Comparison of ENCODE assay signal across 10 cellular contexts in the genomic region with DNA sequence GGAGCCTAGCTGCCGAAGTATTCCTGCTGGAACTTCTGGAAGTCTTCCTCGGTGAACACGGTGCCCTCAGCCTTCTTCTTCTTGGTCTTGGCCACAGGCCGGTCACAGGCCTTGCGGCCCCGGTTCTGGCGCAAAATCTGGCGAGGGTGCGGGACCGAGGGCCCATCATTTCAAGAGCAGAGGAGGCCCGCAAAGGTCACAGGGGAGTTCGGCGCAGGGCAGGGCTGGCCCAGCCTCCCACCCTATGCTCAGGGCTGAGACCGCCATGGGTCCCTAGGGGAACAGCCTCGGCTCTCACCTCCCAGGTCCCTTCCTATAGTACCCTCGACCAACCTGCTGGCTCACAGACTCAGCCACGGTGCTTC. TPM values are rescaled to one million over a fixed set of nuclear protein-coding genes. Genes with fewer than 3 reads are reported as not detected.
DNase-seq lines count a peak whose midpoint lies in the region; ATAC-seq, FAIRE-seq and TF ChIP-seq lines count a peak whose summit lies in the region.
"Had no signal": no experiment of that assay in that cellular context is flagged by ENCODE, and none has a peak within 500 bp of the region (broad histone marks: within the 10 kb centered on the region; RNA-seq: fewer than 3 reads in every experiment).

No MANE protein-coding gene starts in this region.

- H3K9me1 ChIP-seq in K562 (ENCODE audit: control insufficient read depth, insufficient read depth, low read length) = no peaks in the 10 kb centered on the region

- H3K9me3 ChIP-seq in K562 (replicated peaks; ENCODE audit: control insufficient read depth, insufficient read depth, low read depth, low read length) (no peaks in the 10 kb centered on the region), Peyer's patch (no peaks in the 10 kb centered on the region)

- H3K27ac Mint-ChIP-seq in natural killer cell treated with Interleukin-12 subunit alpha and Interleukin-12 subunit beta and Interleukin-15 and Interleukin-18, amount 100 ng/mL, for 72 hours = peak overlapping the region; percentile 64 to 66

- ATAC-seq in K562 (no peak), GM21526 (IDR thresholded peaks at IDR 0.05; ENCODE audit: low FRiP score, unreplicated experiment) (no peak), GM19328 (IDR thresholded peaks at IDR 0.05; ENCODE audit: unreplicated experiment) (no peak)
- no peak for ATAC-seq in natural killer cell treated with Interleukin-12 subunit alpha and Interleukin-12 subunit beta and Interleukin-15 and Interleukin-18, amount 100 ng/mL, for 72 hours

- H3K4me1 ChIP-seq in K562 (replicated peaks in 1 of 2; ENCODE audit: control insufficient read depth in 2 of 2, insufficient read depth in 2 of 2, low read length in 2 of 2) (peaks cover 27 to 54% of the 10 kb centered on the region in 2 experiments; a peak in 4 of 5 replicates), Peyer's patch (peaks cover 23 to 67% (median 39%) of the 10 kb centered on the region in 4 donors)

- in situ Hi-C loops in K562 (cut with MboI) = no loop called here

- H3K4me2 ChIP-seq in K562 (ENCODE audit: insufficient read depth, low read length) = peak overlapping the region; percentile 54

- intact Hi-C loops in K562 (cut with micrococcal nuclease) = loop anchor here (10.0 kb wide), 1 partner anchor 355 kb away; no protein-coding TSS in a partner anchor

- DNase-seq in AG10803 (ENCODE audit: low read depth) = no peak
- no peak for DNase-seq in HL-60 (ENCODE audit: low read depth in 1 of 2, low spot score in 1 of 2)
- no peak for DNase-seq in K562 (ENCODE audit: extremely low read depth in 1 of 4, low spot score in 3 of 4)
- no peak for DNase-seq in natural killer cell treated with Interleukin-12 subunit alpha and Interleukin-12 subunit beta and Interleukin-15 and Interleukin-18, amount 100 ng/mL, for 72 hours (ENCODE audit: low spot score)
- DNase-seq in ureter (ENCODE audit: low spot score) = no peak
- DNase-seq in Peyer's patch = no peak

- POLR2A ChIA-PET in K562 (lab: Yijun Ruan, JAX) = interaction anchor here (0.6 to 4.2 kb wide), 10 partner anchors 9 to 659 kb away, joined by 3 to 42 read pairs (median 3); a partner anchor contains a TSS

- H3K4me3 ChIP-seq in AG10803 (ENCODE audit: low read length) = peak overlapping the region; percentile 7; the same call in 1 of the 2 replicates
- no peak overlapping the region for H3K4me3 ChIP-seq in HL-60 (replicated peaks; ENCODE audit: insufficient read depth, low read length)
- H3K4me3 ChIP-seq in K562 = no peak overlapping the region
- peak overlapping the region in 2 of 4 donors; percentile 26 to 29 for H3K4me3 ChIP-seq in Peyer's patch

- peaks cover 25% of the 10 kb centered on the region for H3K36me3 Mint-ChIP-seq in natural killer cell treated with Interleukin-12 subunit alpha and Interleukin-12 subunit beta and Interleukin-15 and Interleukin-18, amount 100 ng/mL, for 72 hours

- peaks cover 70 to 73% of the 10 kb centered on the region in 2 donors for H3K4me1 Mint-ChIP-seq in natural killer cell treated with Interleukin-12 subunit alpha and Interleukin-12 subunit beta and Interleukin-15 and Interleukin-18, amount 100 ng/mL, for 72 hours (ENCODE audit: low read depth in 2 of 2)

- TF ChIP-seq POLR2A in K562 (conservative IDR thresholded peaks at IDR 0.05) (0 out of 2 replicates have a peak, but pooled peaks have one; percentile 20), Peyer's patch (IDR thresholded peaks at IDR 0.05) (no peak)

- TF ChIP-seq RAD21 in K562 (CRISPR knock-in tag; conservative IDR thresholded peaks at IDR 0.05 in 1 of 2, IDR thresholded peaks at IDR 0.05 in 1 of 2) = no peak

- no peak for FAIRE-seq in K562 (lab: Jason Lieb, UNC)
- FAIRE-seq: colon, TTC549 had no signal

- 62% methylated on average over 15 of the region's 17 CpGs for WGBS in K562 (ENCODE audit: insufficient coverage, low coverage, missing lambda C conversion rate)

- H3K4me3 Mint-ChIP-seq in natural killer cell treated with Interleukin-12 subunit alpha and Interleukin-12 subunit beta and Interleukin-15 and Interleukin-18, amount 100 ng/mL, for 72 hours = peak overlapping the region; percentile 85

- H3K9ac ChIP-seq in K562 (ENCODE audit: insufficient read depth in 1 of 2, low read depth in 2 of 2, low read length in 2 of 2) = peak overlapping the region in 1 of 2 experiments; percentile 49; a peak in 2 of 4 replicates

- TF ChIP-seq CTCF in AG10803 (conservative IDR thresholded peaks at IDR 0.05; ENCODE audit: low read length) (no peak), HL-60 (IDR thresholded peaks at IDR 0.05; ENCODE audit: insufficient read depth, low read length) (no peak), K562 (IDR thresholded peaks at IDR 0.05 in 2 of 3, conservative IDR thresholded peaks at IDR 0.05 in 1 of 3; ENCODE audit: insufficient read depth in 2 of 3, low read depth in 1 of 3, low read length in 3 of 3) (no peak), Peyer's patch (IDR thresholded peaks at IDR 0.05) (peak in 1 of 6 experiments; percentile 2)

- no peaks in the 10 kb centered on the region for H3K9me3 Mint-ChIP-seq in natural killer cell treated with Interleukin-12 subunit alpha and Interleukin-12 subunit beta and Interleukin-15 and Interleukin-18, amount 100 ng/mL, for 72 hours

- H3K27me3 ChIP-seq in HL-60 (ENCODE audit: insufficient read depth, poor library complexity, severe bottlenecking) (no peaks in the 10 kb centered on the region), K562 (ENCODE audit: control insufficient read depth in 2 of 2, insufficient read depth in 2 of 2, low read length in 2 of 2) (no peaks in the 10 kb centered on the region), Peyer's patch (no peaks in the 10 kb centered on the region)

- no TSS peak for BruUV-seq in K562 (replicated peaks; lab: Mats Ljungman, UMichigan)

- peaks cover 7% of the 10 kb centered on the region for H4K20me1 ChIP-seq in K562 (replicated peaks; ENCODE audit: control insufficient read depth, insufficient read depth, low read length)

- TF ChIP-seq EP300 in K562 (IDR thresholded peaks at IDR 0.05; ENCODE audit: low read length) = no peak

- CTCF ChIA-PET in K562 (lab: Yijun Ruan, JAX; ENCODE audit: low intra/inter-chr PET ratio) = interaction anchor here (0.6 to 2.1 kb wide), 6 partner anchors 33 to 553 kb away, joined by 3 to 18 read pairs (median 4); no protein-coding TSS in a partner anchor

- no peak overlapping the region for H2AFZ ChIP-seq in K562 (ENCODE audit: low read depth, low read length)

- H3K27me3 Mint-ChIP-seq in natural killer cell treated with Interleukin-12 subunit alpha and Interleukin-12 subunit beta and Interleukin-15 and Interleukin-18, amount 100 ng/mL, for 72 hours = no peaks in the 10 kb centered on the region

- peaks cover 51% of the 10 kb centered on the region for H3K79me2 ChIP-seq in K562 (ENCODE audit: control insufficient read depth, insufficient read depth, low read length)

- peak overlapping the region; percentile 83 for H3K27ac ChIP-seq in HL-60 (replicated peaks)
- H3K27ac ChIP-seq in K562 (ENCODE audit: extremely low read depth, low read depth, low read length) = peak overlapping the region; percentile 15; the same call in 1 of the 3 replicates
- H3K27ac ChIP-seq in Peyer's patch = peak overlapping the region in 2 of 4 donors; percentile 20 to 88

- H3K36me3 ChIP-seq in K562 (ENCODE audit: control insufficient read depth, insufficient read depth, low read length) (peaks cover 51% of the 10 kb centered on the region), Peyer's patch (peaks cover 0 to 20% (median 0%) of the 10 kb centered on the region in 3 donors)

RNA-seq across cellular contexts. Expression of a gene that starts 3.1 kb away (rescaled TPM):
- 27.9 and 59.9 TPM in 2 replicates for total RNA-seq in K562 (2011; cell fraction: chromatin; rRNA removed; ENCODE audit: low replicate concordance)
- total RNA-seq in K562 (2011; cell fraction: nucleolus; rRNA removed) = 57.2 and 59.7 TPM in 2 replicates
- total RNA-seq in K562 (2011; cell fraction: nucleoplasm; rRNA removed) = 42.7 and 46.9 TPM in 2 replicates
- total RNA-seq in K562 (2014; rRNA removed) (223 and 264 TPM in 2 replicates), K562 (2014; rRNA removed; fragmentation: Illumina TruSeq; extraction: Trizol) (33.0 and 44.9 TPM in 2 replicates), K562 (2015; rRNA removed; fragmentation: Illumina TruSeq; extraction: Trizol) (84.3 and 93.3 TPM in 2 replicates), K562 (2021) (109 and 110 TPM in 2 replicates), ureter (43.2 TPM), Peyer's patch (100 to 1,000 TPM in 1 of 4 donors, 10 to 100 TPM in 3; 59.4 to 132 (median 93.7) TPM)
- polyA plus RNA-seq in K562 (2011; rRNA removed) (75.6 and 90.4 TPM in 2 replicates), K562 (2014; fragmentation: Illumina TruSeq; extraction: Trizol) (29.0 and 64.7 TPM in 2 replicates), K562 (2014; fragmentation: Nextera tagmentation; extraction: Ambion mirVana) (1 to 10 TPM; 3.0 to 8.2 TPM), K562 (2014; rRNA removed) (216 and 229 TPM in 2 replicates)
- 89.9 and 177 TPM in 2 replicates for polyA plus RNA-seq in K562 (2011; cell fraction: cytosol; rRNA removed)
- polyA plus RNA-seq in K562 (2011; cell fraction: nucleus; rRNA removed) = 53.3 and 77.5 TPM in 2 replicates
- 85.4 and 89.3 TPM in 2 replicates for polyA plus RNA-seq in K562 (2012)
- polyA minus RNA-seq in K562 (2011; rRNA and poly(A)+ RNA removed) = 12.0 and 12.6 TPM in 2 replicates
- polyA minus RNA-seq in K562 (2011; cell fraction: cytosol; rRNA and poly(A)+ RNA removed) = 14.5 and 18.6 TPM in 2 replicates
- polyA minus RNA-seq in K562 (2011; cell fraction: nucleus; rRNA and poly(A)+ RNA removed) = 16.3 and 27.0 TPM in 2 replicates
- total RNA-seq in natural killer cell treated with Interleukin-12 subunit alpha and Interleukin-12 subunit beta and Interleukin-15 and Interleukin-18, amount 100 ng/mL, for 72 hours = 100 to 1,000 TPM in 1 of 2 donors, 10 to 100 TPM in 1; 84.1 to 122 TPM

RNA-seq across cellular contexts. Expression of a gene that starts 9.1 kb away (rescaled TPM):
- 183 and 296 TPM in 2 replicates for total RNA-seq in K562 (2011; cell fraction: chromatin; rRNA removed; ENCODE audit: low replicate concordance)
- 255 and 271 TPM in 2 replicates for total RNA-seq in K562 (2011; cell fraction: nucleolus; rRNA removed)
- total RNA-seq in K562 (2011; cell fraction: nucleoplasm; rRNA removed) = 227 and 246 TPM in 2 replicates
- total RNA-seq in K562 (2014; rRNA removed) = 311 and 355 TPM in 2 replicates
- total RNA-seq in K562 (2014; rRNA removed; fragmentation: Illumina TruSeq; extraction: Trizol) = 320 and 405 TPM in 2 replicates
- 153 and 156 TPM in 2 replicates for total RNA-seq in K562 (2015; rRNA removed; fragmentation: Illumina TruSeq; extraction: Trizol)
- 308 and 361 TPM in 2 replicates for total RNA-seq in K562 (2021)
- polyA plus RNA-seq in K562 (2011; rRNA removed) = 669 and 756 TPM in 2 replicates
- 757 and 998 TPM in 2 replicates for polyA plus RNA-seq in K562 (2011; cell fraction: cytosol; rRNA removed)
- 651 and 768 TPM in 2 replicates for polyA plus RNA-seq in K562 (2011; cell fraction: nucleus; rRNA removed)
- polyA plus RNA-seq in K562 (2012) = 264 and 832 TPM in 2 replicates
- polyA plus RNA-seq in K562 (2014; fragmentation: Illumina TruSeq; extraction: Trizol) = 528 and 598 TPM in 2 replicates
- 100 to 1,000 TPM in 1 of 2 experiments, 10 to 100 TPM in 1; 93.1 to 125 TPM for polyA plus RNA-seq in K562 (2014; fragmentation: Nextera tagmentation; extraction: Ambion mirVana)
- 638 and 723 TPM in 2 replicates for polyA plus RNA-seq in K562 (2014; rRNA removed)
- polyA minus RNA-seq in K562 (2011; rRNA and poly(A)+ RNA removed) = 190 and 217 TPM in 2 replicates
- 89.9 and 115 TPM in 2 replicates for polyA minus RNA-seq in K562 (2011; cell fraction: cytosol; rRNA and poly(A)+ RNA removed)
- 99.2 and 197 TPM in 2 replicates for polyA minus RNA-seq in K562 (2011; cell fraction: nucleus; rRNA and poly(A)+ RNA removed)
- total RNA-seq in natural killer cell treated with Interleukin-12 subunit alpha and Interleukin-12 subunit beta and Interleukin-15 and Interleukin-18, amount 100 ng/mL, for 72 hours = 100 to 1,000 TPM; 463 to 472 TPM
- total RNA-seq in ureter = 381 TPM
- 100 to 1,000 TPM; 222 to 550 (median 280) TPM for total RNA-seq in Peyer's patch

RNA-seq across cellular contexts. Expression of a gene that starts 27.4 kb away (rescaled TPM):
- total RNA-seq in K562 (2011; cell fraction: chromatin; rRNA removed; ENCODE audit: low replicate concordance) = 31.0 and 48.3 TPM in 2 replicates
- 30.9 and 36.7 TPM in 2 replicates for total RNA-seq in K562 (2011; cell fraction: nucleolus; rRNA removed)
- 33.9 and 34.4 TPM in 2 replicates for total RNA-seq in K562 (2011; cell fraction: nucleoplasm; rRNA removed)
- total RNA-seq in K562 (2014; rRNA removed) (25.5 and 28.3 TPM in 2 replicates), K562 (2014; rRNA removed; fragmentation: Illumina TruSeq; extraction: Trizol) (28.6 and 29.0 TPM in 2 replicates), K562 (2015; rRNA removed; fragmentation: Illumina TruSeq; extraction: Trizol) (26.8 and 27.1 TPM in 2 replicates), K562 (2021) (51.8 and 54.3 TPM in 2 replicates), ureter (30.1 TPM), Peyer's patch (10 to 100 TPM; 16.5 to 51.0 (median 41.3) TPM)
- polyA plus RNA-seq in K562 (2011; rRNA removed) (20.0 and 21.7 TPM in 2 replicates), K562 (2014; fragmentation: Illumina TruSeq; extraction: Trizol) (37.7 and 40.8 TPM in 2 replicates), K562 (2014; fragmentation: Nextera tagmentation; extraction: Ambion mirVana) (10 to 100 TPM; 10.9 to 13.1 TPM), K562 (2014; rRNA removed) (23.6 and 29.1 TPM in 2 replicates)
- polyA plus RNA-seq in K562 (2011; cell fraction: cytosol; rRNA removed) = 23.2 and 29.6 TPM in 2 replicates
- 13.3 and 18.3 TPM in 2 replicates for polyA plus RNA-seq in K562 (2011; cell fraction: nucleus; rRNA removed)
- 23.3 and 33.4 TPM in 2 replicates for polyA plus RNA-seq in K562 (2012)
- 31.6 and 37.3 TPM in 2 replicates for polyA minus RNA-seq in K562 (2011; rRNA and poly(A)+ RNA removed)
- polyA minus RNA-seq in K562 (2011; cell fraction: cytosol; rRNA and poly(A)+ RNA removed) = 23.3 and 24.0 TPM in 2 replicates
- 13.6 and 15.8 TPM in 2 replicates for polyA minus RNA-seq in K562 (2011; cell fraction: nucleus; rRNA and poly(A)+ RNA removed)
- 10 to 100 TPM; 49.6 to 71.2 TPM for total RNA-seq in natural killer cell treated with Interleukin-12 subunit alpha and Interleukin-12 subunit beta and Interleukin-15 and Interleukin-18, amount 100 ng/mL, for 72 hours

RNA-seq across cellular contexts. Expression of a gene that starts 41.1 kb away (rescaled TPM):
- total RNA-seq in K562 (2011; cell fraction: chromatin; rRNA removed; ENCODE audit: low replicate concordance) = 3.5 and 12.7 TPM in 2 replicates
- 3.9 and 6.0 TPM in 2 replicates for total RNA-seq in K562 (2011; cell fraction: nucleolus; rRNA removed)
- 3.4 and 3.6 TPM in 2 replicates for total RNA-seq in K562 (2011; cell fraction: nucleoplasm; rRNA removed)
- 0.24 and 0.32 TPM in 2 replicates for total RNA-seq in K562 (2014; rRNA removed)
- total RNA-seq in K562 (2014; rRNA removed; fragmentation: Illumina TruSeq; extraction: Trizol) = 0.06 and 0.07 TPM in 2 replicates
- total RNA-seq in K562 (2015; rRNA removed; fragmentation: Illumina TruSeq; extraction: Trizol) = 0.11 TPM in 2 replicates
- total RNA-seq in K562 (2021) = 0.45 and 0.78 TPM in 2 replicates
- 0.22 and 0.79 TPM in 2 replicates for polyA plus RNA-seq in K562 (2011; rRNA removed)
- polyA plus RNA-seq in K562 (2011; cell fraction: cytosol; rRNA removed) = 0.13 and 1.0 TPM in 2 replicates
- 1.9 and 12.3 TPM in 2 replicates for polyA plus RNA-seq in K562 (2011; cell fraction: nucleus; rRNA removed)
- 0.56 and 0.90 TPM in 2 replicates for polyA plus RNA-seq in K562 (2012)
- polyA plus RNA-seq in K562 (2014; fragmentation: Illumina TruSeq; extraction: Trizol) = 0.30 and 0.31 TPM in 2 replicates
- under 1 TPM in 1 of 2 experiments, not detected in 1; 0.01 TPM for polyA plus RNA-seq in K562 (2014; fragmentation: Nextera tagmentation; extraction: Ambion mirVana)
- 0.31 and 0.41 TPM in 2 replicates for polyA plus RNA-seq in K562 (2014; rRNA removed)
- 0.09 and 0.74 TPM in 2 replicates for polyA minus RNA-seq in K562 (2011; rRNA and poly(A)+ RNA removed)
- polyA minus RNA-seq in K562 (2011; cell fraction: cytosol; rRNA and poly(A)+ RNA removed) = 0.27 and 1.0 TPM in 2 replicates
- 0.56 and 2.4 TPM in 2 replicates for polyA minus RNA-seq in K562 (2011; cell fraction: nucleus; rRNA and poly(A)+ RNA removed)
- under 1 TPM in 1 of 2 donors, not detected in 1; 0.17 TPM for total RNA-seq in natural killer cell treated with Interleukin-12 subunit alpha and Interleukin-12 subunit beta and Interleukin-15 and Interleukin-18, amount 100 ng/mL, for 72 hours
- 0.75 TPM for total RNA-seq in ureter
- 1 to 10 TPM in 3 of 4 donors, under 1 TPM in 1; 0.95 to 6.6 (median 1.6) TPM for total RNA-seq in Peyer's patch
